In genomic region chr17:76265624-76266243, GRCh38 we compare ENCODE assay signal across 1 cellular context.
TF ChIP-seq lines count a peak whose summit lies in the region.

No MANE protein-coding gene starts in this region.

TF ChIP-seq in GM23338, 12 proteins besides CTCF, POLR2A, EP300 and RAD21 (continued from another document):
- TF ChIP-seq, protein P1, sequence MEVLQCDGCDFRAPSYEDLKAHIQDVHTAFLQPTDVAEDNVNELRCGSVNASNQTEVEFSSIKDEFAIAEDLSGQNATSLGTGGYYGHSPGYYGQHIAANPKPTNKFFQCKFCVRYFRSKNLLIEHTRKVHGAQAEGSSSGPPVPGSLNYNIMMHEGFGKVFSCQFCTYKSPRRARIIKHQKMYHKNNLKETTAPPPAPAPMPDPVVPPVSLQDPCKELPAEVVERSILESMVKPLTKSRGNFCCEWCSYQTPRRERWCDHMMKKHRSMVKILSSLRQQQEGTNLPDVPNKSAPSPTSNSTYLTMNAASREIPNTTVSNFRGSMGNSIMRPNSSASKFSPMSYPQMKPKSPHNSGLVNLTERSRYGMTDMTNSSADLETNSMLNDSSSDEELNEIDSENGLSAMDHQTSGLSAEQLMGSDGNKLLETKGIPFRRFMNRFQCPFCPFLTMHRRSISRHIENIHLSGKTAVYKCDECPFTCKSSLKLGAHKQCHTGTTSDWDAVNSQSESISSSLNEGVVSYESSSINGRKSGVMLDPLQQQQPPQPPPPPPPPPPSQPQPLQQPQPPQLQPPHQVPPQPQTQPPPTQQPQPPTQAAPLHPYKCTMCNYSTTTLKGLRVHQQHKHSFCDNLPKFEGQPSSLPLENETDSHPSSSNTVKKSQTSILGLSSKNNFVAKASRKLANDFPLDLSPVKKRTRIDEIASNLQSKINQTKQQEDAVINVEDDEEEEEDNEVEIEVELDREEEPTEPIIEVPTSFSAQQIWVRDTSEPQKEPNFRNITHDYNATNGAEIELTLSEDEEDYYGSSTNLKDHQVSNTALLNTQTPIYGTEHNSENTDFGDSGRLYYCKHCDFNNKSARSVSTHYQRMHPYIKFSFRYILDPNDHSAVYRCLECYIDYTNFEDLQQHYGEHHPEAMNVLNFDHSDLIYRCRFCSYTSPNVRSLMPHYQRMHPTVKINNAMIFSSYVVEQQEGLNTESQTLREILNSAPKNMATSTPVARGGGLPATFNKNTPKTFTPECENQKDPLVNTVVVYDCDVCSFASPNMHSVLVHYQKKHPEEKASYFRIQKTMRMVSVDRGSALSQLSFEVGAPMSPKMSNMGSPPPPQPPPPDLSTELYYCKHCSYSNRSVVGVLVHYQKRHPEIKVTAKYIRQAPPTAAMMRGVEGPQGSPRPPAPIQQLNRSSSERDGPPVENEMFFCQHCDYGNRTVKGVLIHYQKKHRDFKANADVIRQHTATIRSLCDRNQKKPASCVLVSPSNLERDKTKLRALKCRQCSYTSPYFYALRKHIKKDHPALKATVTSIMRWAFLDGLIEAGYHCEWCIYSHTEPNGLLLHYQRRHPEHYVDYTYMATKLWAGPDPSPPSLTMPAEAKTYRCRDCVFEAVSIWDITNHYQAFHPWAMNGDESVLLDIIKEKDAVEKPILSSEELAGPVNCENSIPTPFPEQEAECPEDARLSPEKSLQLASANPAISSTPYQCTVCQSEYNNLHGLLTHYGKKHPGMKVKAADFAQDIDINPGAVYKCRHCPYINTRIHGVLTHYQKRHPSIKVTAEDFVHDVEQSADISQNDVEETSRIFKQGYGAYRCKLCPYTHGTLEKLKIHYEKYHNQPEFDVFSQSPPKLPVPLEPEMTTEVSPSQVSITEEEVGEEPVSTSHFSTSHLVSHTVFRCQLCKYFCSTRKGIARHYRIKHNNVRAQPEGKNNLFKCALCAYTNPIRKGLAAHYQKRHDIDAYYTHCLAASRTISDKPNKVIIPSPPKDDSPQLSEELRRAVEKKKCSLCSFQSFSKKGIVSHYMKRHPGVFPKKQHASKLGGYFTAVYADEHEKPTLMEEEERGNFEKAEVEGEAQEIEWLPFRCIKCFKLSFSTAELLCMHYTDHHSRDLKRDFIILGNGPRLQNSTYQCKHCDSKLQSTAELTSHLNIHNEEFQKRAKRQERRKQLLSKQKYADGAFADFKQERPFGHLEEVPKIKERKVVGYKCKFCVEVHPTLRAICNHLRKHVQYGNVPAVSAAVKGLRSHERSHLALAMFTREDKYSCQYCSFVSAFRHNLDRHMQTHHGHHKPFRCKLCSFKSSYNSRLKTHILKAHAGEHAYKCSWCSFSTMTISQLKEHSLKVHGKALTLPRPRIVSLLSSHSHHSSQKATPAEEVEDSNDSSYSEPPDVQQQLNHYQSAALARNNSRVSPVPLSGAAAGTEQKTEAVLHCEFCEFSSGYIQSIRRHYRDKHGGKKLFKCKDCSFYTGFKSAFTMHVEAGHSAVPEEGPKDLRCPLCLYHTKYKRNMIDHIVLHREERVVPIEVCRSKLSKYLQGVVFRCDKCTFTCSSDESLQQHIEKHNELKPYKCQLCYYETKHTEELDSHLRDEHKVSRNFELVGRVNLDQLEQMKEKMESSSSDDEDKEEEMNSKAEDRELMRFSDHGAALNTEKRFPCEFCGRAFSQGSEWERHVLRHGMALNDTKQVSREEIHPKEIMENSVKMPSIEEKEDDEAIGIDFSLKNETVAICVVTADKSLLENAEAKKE (CRISPR knock-in tag; IDR thresholded peaks at IDR 0.05), result no peak
- TF ChIP-seq JUNB (IDR thresholded peaks at IDR 0.05; ENCODE audit: unreplicated experiment), result no peak
- TF ChIP-seq CREB1 (CRISPR knock-in tag; IDR thresholded peaks at IDR 0.05; ENCODE audit: low read depth), result no peak
- TF ChIP-seq EZH2phosphoT487 (IDR thresholded peaks at IDR 0.05; ENCODE audit: unreplicated experiment), result no peak
TF ChIP-seq in GM23338: peak in this region for 0.
